Comparison of ENCODE assay signal across 1 cellular context in genomic region chr13:112885782-112886268, GRCh38.
TF ChIP-seq lines count a peak whose summit lies in the region.

No MANE protein-coding gene starts in this region.

TF ChIP-seq in H1, 55 proteins besides CTCF, POLR2A, EP300 and RAD21 (continued from another document):
- TF ChIP-seq, protein P1, sequence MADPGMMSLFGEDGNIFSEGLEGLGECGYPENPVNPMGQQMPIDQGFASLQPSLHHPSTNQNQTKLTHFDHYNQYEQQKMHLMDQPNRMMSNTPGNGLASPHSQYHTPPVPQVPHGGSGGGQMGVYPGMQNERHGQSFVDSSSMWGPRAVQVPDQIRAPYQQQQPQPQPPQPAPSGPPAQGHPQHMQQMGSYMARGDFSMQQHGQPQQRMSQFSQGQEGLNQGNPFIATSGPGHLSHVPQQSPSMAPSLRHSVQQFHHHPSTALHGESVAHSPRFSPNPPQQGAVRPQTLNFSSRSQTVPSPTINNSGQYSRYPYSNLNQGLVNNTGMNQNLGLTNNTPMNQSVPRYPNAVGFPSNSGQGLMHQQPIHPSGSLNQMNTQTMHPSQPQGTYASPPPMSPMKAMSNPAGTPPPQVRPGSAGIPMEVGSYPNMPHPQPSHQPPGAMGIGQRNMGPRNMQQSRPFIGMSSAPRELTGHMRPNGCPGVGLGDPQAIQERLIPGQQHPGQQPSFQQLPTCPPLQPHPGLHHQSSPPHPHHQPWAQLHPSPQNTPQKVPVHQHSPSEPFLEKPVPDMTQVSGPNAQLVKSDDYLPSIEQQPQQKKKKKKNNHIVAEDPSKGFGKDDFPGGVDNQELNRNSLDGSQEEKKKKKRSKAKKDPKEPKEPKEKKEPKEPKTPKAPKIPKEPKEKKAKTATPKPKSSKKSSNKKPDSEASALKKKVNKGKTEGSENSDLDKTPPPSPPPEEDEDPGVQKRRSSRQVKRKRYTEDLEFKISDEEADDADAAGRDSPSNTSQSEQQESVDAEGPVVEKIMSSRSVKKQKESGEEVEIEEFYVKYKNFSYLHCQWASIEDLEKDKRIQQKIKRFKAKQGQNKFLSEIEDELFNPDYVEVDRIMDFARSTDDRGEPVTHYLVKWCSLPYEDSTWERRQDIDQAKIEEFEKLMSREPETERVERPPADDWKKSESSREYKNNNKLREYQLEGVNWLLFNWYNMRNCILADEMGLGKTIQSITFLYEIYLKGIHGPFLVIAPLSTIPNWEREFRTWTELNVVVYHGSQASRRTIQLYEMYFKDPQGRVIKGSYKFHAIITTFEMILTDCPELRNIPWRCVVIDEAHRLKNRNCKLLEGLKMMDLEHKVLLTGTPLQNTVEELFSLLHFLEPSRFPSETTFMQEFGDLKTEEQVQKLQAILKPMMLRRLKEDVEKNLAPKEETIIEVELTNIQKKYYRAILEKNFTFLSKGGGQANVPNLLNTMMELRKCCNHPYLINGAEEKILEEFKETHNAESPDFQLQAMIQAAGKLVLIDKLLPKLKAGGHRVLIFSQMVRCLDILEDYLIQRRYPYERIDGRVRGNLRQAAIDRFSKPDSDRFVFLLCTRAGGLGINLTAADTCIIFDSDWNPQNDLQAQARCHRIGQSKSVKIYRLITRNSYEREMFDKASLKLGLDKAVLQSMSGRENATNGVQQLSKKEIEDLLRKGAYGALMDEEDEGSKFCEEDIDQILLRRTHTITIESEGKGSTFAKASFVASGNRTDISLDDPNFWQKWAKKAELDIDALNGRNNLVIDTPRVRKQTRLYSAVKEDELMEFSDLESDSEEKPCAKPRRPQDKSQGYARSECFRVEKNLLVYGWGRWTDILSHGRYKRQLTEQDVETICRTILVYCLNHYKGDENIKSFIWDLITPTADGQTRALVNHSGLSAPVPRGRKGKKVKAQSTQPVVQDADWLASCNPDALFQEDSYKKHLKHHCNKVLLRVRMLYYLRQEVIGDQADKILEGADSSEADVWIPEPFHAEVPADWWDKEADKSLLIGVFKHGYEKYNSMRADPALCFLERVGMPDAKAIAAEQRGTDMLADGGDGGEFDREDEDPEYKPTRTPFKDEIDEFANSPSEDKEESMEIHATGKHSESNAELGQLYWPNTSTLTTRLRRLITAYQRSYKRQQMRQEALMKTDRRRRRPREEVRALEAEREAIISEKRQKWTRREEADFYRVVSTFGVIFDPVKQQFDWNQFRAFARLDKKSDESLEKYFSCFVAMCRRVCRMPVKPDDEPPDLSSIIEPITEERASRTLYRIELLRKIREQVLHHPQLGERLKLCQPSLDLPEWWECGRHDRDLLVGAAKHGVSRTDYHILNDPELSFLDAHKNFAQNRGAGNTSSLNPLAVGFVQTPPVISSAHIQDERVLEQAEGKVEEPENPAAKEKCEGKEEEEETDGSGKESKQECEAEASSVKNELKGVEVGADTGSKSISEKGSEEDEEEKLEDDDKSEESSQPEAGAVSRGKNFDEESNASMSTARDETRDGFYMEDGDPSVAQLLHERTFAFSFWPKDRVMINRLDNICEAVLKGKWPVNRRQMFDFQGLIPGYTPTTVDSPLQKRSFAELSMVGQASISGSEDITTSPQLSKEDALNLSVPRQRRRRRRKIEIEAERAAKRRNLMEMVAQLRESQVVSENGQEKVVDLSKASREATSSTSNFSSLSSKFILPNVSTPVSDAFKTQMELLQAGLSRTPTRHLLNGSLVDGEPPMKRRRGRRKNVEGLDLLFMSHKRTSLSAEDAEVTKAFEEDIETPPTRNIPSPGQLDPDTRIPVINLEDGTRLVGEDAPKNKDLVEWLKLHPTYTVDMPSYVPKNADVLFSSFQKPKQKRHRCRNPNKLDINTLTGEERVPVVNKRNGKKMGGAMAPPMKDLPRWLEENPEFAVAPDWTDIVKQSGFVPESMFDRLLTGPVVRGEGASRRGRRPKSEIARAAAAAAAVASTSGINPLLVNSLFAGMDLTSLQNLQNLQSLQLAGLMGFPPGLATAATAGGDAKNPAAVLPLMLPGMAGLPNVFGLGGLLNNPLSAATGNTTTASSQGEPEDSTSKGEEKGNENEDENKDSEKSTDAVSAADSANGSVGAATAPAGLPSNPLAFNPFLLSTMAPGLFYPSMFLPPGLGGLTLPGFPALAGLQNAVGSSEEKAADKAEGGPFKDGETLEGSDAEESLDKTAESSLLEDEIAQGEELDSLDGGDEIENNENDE (IDR thresholded peaks at IDR 0.05; ENCODE audit: insufficient replicate concordance, low read length) = no peak
- TF ChIP-seq KDM4A (IDR thresholded peaks at IDR 0.05; ENCODE audit: low read depth, low read length, severe bottlenecking) (no peak), BACH1 (IDR thresholded peaks at IDR 0.05; ENCODE audit: low read length) (peak; percentile 39; the same call in 1 of the 2 replicates), TCF12 (IDR thresholded peaks at IDR 0.05; ENCODE audit: low read depth, low read length) (no peak), HDAC6 (IDR thresholded peaks at IDR 0.05; ENCODE audit: low read depth, low read length) (no peak), GTF2F1 (IDR thresholded peaks at IDR 0.05; ENCODE audit: borderline replicate concordance, low read depth, low read length) (no peak), RBBP5 (IDR thresholded peaks at IDR 0.05; ENCODE audit: borderline replicate concordance, low read depth, low read length) (no peak), CBX8 (IDR thresholded peaks at IDR 0.05; ENCODE audit: borderline replicate concordance, low read depth, low read length) (no peak), GABPA (IDR thresholded peaks at IDR 0.05; ENCODE audit: borderline replicate concordance, insufficient read depth, low read length) (no peak), PHF8 (conservative IDR thresholded peaks at IDR 0.05; ENCODE audit: low read depth, low read length) (no peak), CHD2 (IDR thresholded peaks at IDR 0.05; ENCODE audit: low read length) (no peak), BCL11A (IDR thresholded peaks at IDR 0.05; ENCODE audit: low read depth in 2 of 2, low read length in 2 of 2) (no peak), TAF7 (optimal IDR thresholded peaks at IDR 0.05; ENCODE audit: borderline replicate concordance, low read depth, low read length) (no peak), SP1 (IDR thresholded peaks at IDR 0.05; ENCODE audit: low read depth, low read length) (peak; percentile 31; the same call in 1 of the 2 replicates), SUZ12 (IDR thresholded peaks at IDR 0.05; ENCODE audit: low read length) (no peak), YY1 (IDR thresholded peaks at IDR 0.05; ENCODE audit: low read depth, low read length) (0 out of 2 replicates have a peak, but pooled peaks have one; percentile 11), MAFK (IDR thresholded peaks at IDR 0.05; ENCODE audit: low read depth, low read length) (no peak), CTBP2 (IDR thresholded peaks at IDR 0.05; ENCODE audit: borderline replicate concordance, insufficient read depth, insufficient read length, low read length) (no peak), RNF2 (IDR thresholded peaks at IDR 0.05; ENCODE audit: borderline replicate concordance, low read depth, low read length, missing control alignments, poor library complexity, severe bottlenecking) (no peak), HDAC2 (IDR thresholded peaks at IDR 0.05; ENCODE audit: borderline replicate concordance in 1 of 2, low read depth in 2 of 2, low read length in 2 of 2) (0 out of 4 replicates have a peak, but pooled peaks of 1 of the 2 experiments have one; percentile 37), TAF1 (IDR thresholded peaks at IDR 0.05; ENCODE audit: low read depth, low read length) (peak; percentile 38; the same call in 1 of the 2 replicates), JUND (IDR thresholded peaks at IDR 0.05; ENCODE audit: low read length) (no peak), ASH2L (IDR thresholded peaks at IDR 0.05; ENCODE audit: low read length) (no peak), POLR2AphosphoS5 (IDR thresholded peaks at IDR 0.05; ENCODE audit: low read depth, low read length) (peak; percentile 71; the same call in 1 of the 2 replicates), ZNF274 (IDR thresholded peaks at IDR 0.05; ENCODE audit: borderline replicate concordance, extremely low read depth, low read length) (no peak), TEAD4 (IDR thresholded peaks at IDR 0.05; ENCODE audit: low read depth, low read length) (no peak), POU5F1 (IDR thresholded peaks at IDR 0.05; ENCODE audit: low read depth, low read length) (no peak)
- TF ChIP-seq, protein P2, sequence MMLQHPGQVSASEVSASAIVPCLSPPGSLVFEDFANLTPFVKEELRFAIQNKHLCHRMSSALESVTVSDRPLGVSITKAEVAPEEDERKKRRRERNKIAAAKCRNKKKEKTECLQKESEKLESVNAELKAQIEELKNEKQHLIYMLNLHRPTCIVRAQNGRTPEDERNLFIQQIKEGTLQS (IDR thresholded peaks at IDR 0.05; ENCODE audit: insufficient read depth, low read depth, low read length) = no peak
- TF ChIP-seq, protein P3, sequence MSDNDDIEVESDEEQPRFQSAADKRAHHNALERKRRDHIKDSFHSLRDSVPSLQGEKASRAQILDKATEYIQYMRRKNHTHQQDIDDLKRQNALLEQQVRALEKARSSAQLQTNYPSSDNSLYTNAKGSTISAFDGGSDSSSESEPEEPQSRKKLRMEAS (IDR thresholded peaks at IDR 0.05) = peak; percentile 82
